ENCODE assay signal across 8 cellular contexts in the genomic region with DNA sequence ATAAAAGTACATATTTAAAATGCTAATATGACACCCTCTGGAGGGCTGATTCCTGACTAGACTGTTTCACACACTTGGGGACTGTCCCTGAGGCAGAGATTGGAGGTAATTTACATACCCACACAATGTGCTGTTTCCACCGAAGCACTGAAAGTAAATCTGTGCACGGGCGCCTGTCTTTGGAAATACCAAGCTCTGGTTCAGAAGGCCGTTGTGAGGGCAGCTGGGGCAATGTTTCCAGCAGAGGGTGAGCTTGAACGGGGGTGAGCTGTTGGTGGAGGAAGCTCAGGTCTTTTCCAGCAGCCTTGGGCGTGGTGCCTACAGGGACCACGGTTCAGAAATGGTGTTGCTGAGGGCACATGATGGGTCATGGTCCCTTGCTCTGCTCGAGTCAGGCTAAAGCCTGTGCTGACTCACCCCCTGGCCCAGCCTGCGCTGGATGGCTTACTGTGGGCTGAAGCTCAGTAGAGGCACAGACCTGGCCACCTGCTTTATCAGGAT. TPM values are rescaled to one million over a fixed set of nuclear protein-coding genes. Genes with fewer than 3 reads are reported as not detected.
A peak's percentile ranks its signal among the peaks of the same experiment; 100 is the strongest.
DNase-seq lines count a peak whose midpoint lies in the region; ATAC-seq and TF ChIP-seq lines count a peak whose summit lies in the region.

No MANE protein-coding gene starts in this region.

- CTCF ChIA-PET in activated B cell treated with CpG ODN at 0.5 μM for 24 hours (lab: Charles Lee): interaction anchor here (0.9 to 10.6 kb wide), 2 partner anchors 111 to 133 kb away, joined by 3 to 108 read pairs; no protein-coding TSS in a partner anchor

- H3K4me3 Mint-ChIP-seq in activated B cell treated with CpG ODN at 0.5 μM for 24 hours: peak overlapping the region; percentile 80

- intact Hi-C loops in activated B cell treated with CpG ODN at 0.5 μM for 24 hours (cut with micrococcal nuclease): loop anchor here (1.0 to 10.0 kb wide), 11 partner anchors 103 to 1095 kb away; a partner anchor contains a TSS
- intact Hi-C loops in right lobe of liver (cut with DNase I): loop anchor here in 1 of 2 donors (5.0 kb wide), 2 partner anchors 108 to 132 kb away; no protein-coding TSS in a partner anchor
- intact Hi-C loops in tibial artery (cut with DNase I; ENCODE audit: low total_unique reads): loop anchor here (5.0 kb wide), 1 partner anchor 67 kb away; a partner anchor contains a TSS

- no peak for TF ChIP-seq POLR2A in right lobe of liver (IDR thresholded peaks at IDR 0.05)
- no peak for TF ChIP-seq POLR2A in suprapubic skin (IDR thresholded peaks at IDR 0.05)

- H3K9me3 Mint-ChIP-seq in activated B cell treated with CpG ODN at 0.5 μM for 24 hours: no peaks in the 10 kb centered on the region

- H3K36me3 Mint-ChIP-seq in activated B cell treated with CpG ODN at 0.5 μM for 24 hours (ENCODE audit: low read depth): no peaks in the 10 kb centered on the region

- no peak for TF ChIP-seq EP300 in suprapubic skin (IDR thresholded peaks at IDR 0.05)

- ATAC-seq in GM18498 (IDR thresholded peaks at IDR 0.05; ENCODE audit: unreplicated experiment): peak; percentile 69
- ATAC-seq in HG02642 (IDR thresholded peaks at IDR 0.05; ENCODE audit: poor library complexity, unreplicated experiment): peak; percentile 58
- peak; percentile 88 for ATAC-seq in activated B cell treated with CpG ODN at 0.5 μM for 24 hours (ENCODE audit: low read depth)
- peak in 1 of 4 donors; percentile 24 for ATAC-seq in right lobe of liver
- ATAC-seq in GM19397 (IDR thresholded peaks at IDR 0.05; ENCODE audit: unreplicated experiment): no peak

- POLR2A ChIA-PET in activated B cell treated with CpG ODN at 0.5 μM for 24 hours (lab: Charles Lee): interaction anchor here (0.6 to 2.3 kb wide), 11 partner anchors 10 to 1208 kb away, joined by 3 to 23 read pairs (median 3); a partner anchor contains a TSS

- H3K4me3 ChIP-seq in right lobe of liver (no peak overlapping the region), tibial artery (no peak overlapping the region), suprapubic skin (no peak overlapping the region)

- peak overlapping the region in 1 of 3 donors; percentile 76 for H3K27ac ChIP-seq in right lobe of liver
- H3K27ac ChIP-seq in tibial artery: no peak overlapping the region
- H3K27ac ChIP-seq in suprapubic skin: no peak overlapping the region

- peak; percentile 60 for DNase-seq in activated B cell treated with CpG ODN at 0.5 μM for 24 hours
- DNase-seq in right lobe of liver: peak; percentile 51 to 59 (median 55)
- no peak for DNase-seq in tibial artery
- no peak for DNase-seq in OCI-M2 (lab: John Stamatoyannopoulos, UW; ENCODE audit: unreplicated experiment)
- no peak for DNase-seq in suprapubic skin (ENCODE audit: low spot score in 2 of 2)

- WGBS in right lobe of liver (ENCODE audit: insufficient coverage, low coverage, low lambda C conversion rate, missing lambda C conversion rate): 26% methylated on average over 5 of the region's 9 CpGs
- 69% methylated on average over 3 of the region's 9 CpGs for WGBS in suprapubic skin

- TF ChIP-seq CTCF in activated B cell treated with CpG ODN at 0.5 μM for 24 hours (IDR thresholded peaks at IDR 0.05) (no peak), right lobe of liver (IDR thresholded peaks at IDR 0.05) (peak in 2 of 4 donors; percentile 10 to 19), tibial artery (IDR thresholded peaks at IDR 0.05) (no peak), suprapubic skin (IDR thresholded peaks at IDR 0.05) (no peak)

- H3K9me3 ChIP-seq in right lobe of liver (no peaks in the 10 kb centered on the region), tibial artery (no peaks in the 10 kb centered on the region), suprapubic skin (no peaks in the 10 kb centered on the region)

- peak overlapping the region; percentile 92 for H3K27ac Mint-ChIP-seq in activated B cell treated with CpG ODN at 0.5 μM for 24 hours

- peaks cover 36% of the 10 kb centered on the region for H3K4me1 Mint-ChIP-seq in activated B cell treated with CpG ODN at 0.5 μM for 24 hours

- H3K27me3 ChIP-seq in right lobe of liver (no peaks in the 10 kb centered on the region), tibial artery (peaks cover 0 to 6% of the 10 kb centered on the region in 2 donors), suprapubic skin (no peaks in the 10 kb centered on the region)

- H3K36me3 ChIP-seq in right lobe of liver (no peaks in the 10 kb centered on the region), tibial artery (peaks cover 0 to 3% (median 2%) of the 10 kb centered on the region in 3 donors), suprapubic skin (no peaks in the 10 kb centered on the region)

- peaks cover 0 to 26% (median 5%) of the 10 kb centered on the region in 4 donors for H3K4me1 ChIP-seq in right lobe of liver
- H3K4me1 ChIP-seq in tibial artery: peaks cover 0 to 28% (median 20%) of the 10 kb centered on the region in 4 donors
- H3K4me1 ChIP-seq in suprapubic skin: peaks cover 29% of the 10 kb centered on the region

- peaks cover 3% of the 10 kb centered on the region for H3K27me3 Mint-ChIP-seq in activated B cell treated with CpG ODN at 0.5 μM for 24 hours

RNA-seq across cellular contexts. Expression of a gene that starts 25.8 kb away (rescaled TPM):
- total RNA-seq in activated B cell treated with CpG ODN at 0.5 μM for 24 hours (not detected in 2 replicates), right lobe of liver (1 to 10 TPM in 4 of 6 experiments, under 1 TPM in 2; 0.31 to 2.0 (median 1.1) TPM), suprapubic skin (1 to 10 TPM; 1.3 to 6.3 (median 3.5) TPM)

Comparison
In these comparisons a context has a peak if more than half of its experiments do, and no peak if none do; other contexts are left out.
1. DNase-seq: peak in activated B cell treated with CpG ODN at 0.5 μM for 24 hours (single experiment) and right lobe of liver (3 of 3); none in tibial artery (0 of 2), OCI-M2 (single experiment) and suprapubic skin (0 of 2).